In genomic region chr7:55132890-55133551, GRCh38 we compare ENCODE assay signal across 9 cellular contexts.
DNase-seq lines count a peak whose midpoint lies in the region; ATAC-seq and TF ChIP-seq lines count a peak whose summit lies in the region.
"Had no signal": no experiment of that assay in that cellular context is flagged by ENCODE, and none has a peak within 500 bp of the region (broad histone marks: within the 10 kb centered on the region; RNA-seq: fewer than 3 reads in every experiment).

No MANE protein-coding gene starts in this region.

- H3K4me3 ChIP-seq in WI38 (ENCODE audit: low read depth, low read length) (peak overlapping the region; percentile 48), thoracic aorta (no peak overlapping the region)

- no peaks in the 10 kb centered on the region for H3K36me3 ChIP-seq in thoracic aorta

- H3K27me3 ChIP-seq in thoracic aorta (replicated peaks; ENCODE audit: insufficient read depth): no peaks in the 10 kb centered on the region

- peak; percentile 17 for DNase-seq in 8988T
- DNase-seq in iris pigment epithelial cell (ENCODE audit: low read depth): peak; percentile 100
- peak; percentile 37 for DNase-seq in thoracic aorta (ENCODE audit: low spot score)
- no peak for DNase-seq in Ammon's horn (ENCODE audit: low spot score)
- DNase-seq: stimulated activated naive B cell treated with anti-CD40 and anti-IgM and Interleukin-4, amounts not matched to agents 10 μg/mL and 1 μg/mL and 100 μg/mL, for 72 hours had no signal

- TF ChIP-seq CTCF in WI38 (IDR thresholded peaks at IDR 0.05; ENCODE audit: low read depth, low read length) (no peak), thoracic aorta (IDR thresholded peaks at IDR 0.05) (no peak)

- H3K27ac ChIP-seq in thoracic aorta: peak overlapping the region; percentile 89 to 95

- peak; percentile 37 for ATAC-seq in GM21825 (IDR thresholded peaks at IDR 0.05; ENCODE audit: unreplicated experiment)
- ATAC-seq in thoracic aorta (ENCODE audit: insufficient number of reproducible peaks, low FRiP score, low read depth): peak; percentile 47
- ATAC-seq in GM21619 (IDR thresholded peaks at IDR 0.05; ENCODE audit: unreplicated experiment): no peak
- ATAC-seq in GM21576 (IDR thresholded peaks at IDR 0.05; ENCODE audit: unreplicated experiment): no peak

- H3K4me1 ChIP-seq in thoracic aorta (ENCODE audit: control insufficient read depth in 1 of 2, low read depth in 2 of 2): peaks cover 55 to 66% of the 10 kb centered on the region in 2 donors

- no peaks in the 10 kb centered on the region for H3K9me3 ChIP-seq in thoracic aorta

Comparison
In these comparisons a context has a peak if more than half of its experiments do, and no peak if none do; other contexts are left out.
1. ATAC-seq: peak in GM21825 (single experiment) and thoracic aorta (single experiment); none in GM21619 (single experiment) and GM21576 (single experiment).